10 cellular contexts compared by ENCODE assay signal in genomic region chr6:149449831-149450678, GRCh38. TPM values are rescaled to one million over a fixed set of nuclear protein-coding genes. Genes with fewer than 3 reads are reported as not detected.
DNase-seq lines count a peak whose midpoint lies in the region; ATAC-seq and TF ChIP-seq lines count a peak whose summit lies in the region.
"Had no signal": no experiment of that assay in that cellular context is flagged by ENCODE, and none has a peak within 500 bp of the region (broad histone marks: within the 10 kb centered on the region; RNA-seq: fewer than 3 reads in every experiment).

No MANE protein-coding gene starts in this region.

- no peaks in the 10 kb centered on the region for H3K27me3 Mint-ChIP-seq in CD4-positive, alpha-beta T cell
- H3K27me3 Mint-ChIP-seq in activated B cell treated with CpG ODN at 0.5 μM for 24 hours, result no peaks in the 10 kb centered on the region

- H3K36me3 ChIP-seq in parathyroid adenoma (ENCODE audit: control insufficient read depth, insufficient read depth, low read length), result no peaks in the 10 kb centered on the region
- H3K36me3 ChIP-seq: neutrophil had no signal

- H3K9ac ChIP-seq in parathyroid adenoma, result no peak overlapping the region

- POLR2A ChIA-PET in CD4-positive, alpha-beta T cell (lab: Charles Lee), result no interaction called here
- POLR2A ChIA-PET in activated B cell treated with CpG ODN at 0.5 μM for 24 hours (lab: Charles Lee), result no interaction called here

- TF ChIP-seq CTCF in CD4-positive, alpha-beta T cell (IDR thresholded peaks at IDR 0.05), result no peak
- no peak for TF ChIP-seq CTCF in activated B cell treated with CpG ODN at 0.5 μM for 24 hours (IDR thresholded peaks at IDR 0.05)
- no peak for TF ChIP-seq CTCF in parathyroid adenoma (IDR thresholded peaks at IDR 0.05)

- peaks cover 16% of the 10 kb centered on the region for H3K4me1 ChIP-seq in parathyroid adenoma

- H3K4me3 ChIP-seq in iPS-11a (ENCODE audit: low read depth, low read length) (peak overlapping the region; percentile 28), parathyroid adenoma (ENCODE audit: low read depth, low read length) (peak overlapping the region; percentile 22)

- peaks cover 35% of the 10 kb centered on the region for H3K36me3 Mint-ChIP-seq in CD4-positive, alpha-beta T cell (ENCODE audit: low read depth)
- peaks cover 71% of the 10 kb centered on the region for H3K36me3 Mint-ChIP-seq in activated B cell treated with CpG ODN at 0.5 μM for 24 hours (ENCODE audit: low read depth)

- ATAC-seq in CD4-positive, alpha-beta T cell (ENCODE audit: poor library complexity), result peak; percentile 28
- no peak for ATAC-seq in activated B cell treated with CpG ODN at 0.5 μM for 24 hours (ENCODE audit: low read depth)

- H3K4me1 Mint-ChIP-seq in CD4-positive, alpha-beta T cell (ENCODE audit: low read depth), result no peaks in the 10 kb centered on the region
- H3K4me1 Mint-ChIP-seq in activated B cell treated with CpG ODN at 0.5 μM for 24 hours, result peaks cover 13% of the 10 kb centered on the region

- no peak for DNase-seq in CD4-positive, alpha-beta T cell
- DNase-seq in activated B cell treated with CpG ODN at 0.5 μM for 24 hours, result no peak
- DNase-seq in cortex of kidney (lab: John Stamatoyannopoulos, UW), result no peak
- DNase-seq in SIG-M5 (lab: John Stamatoyannopoulos, UW), result no peak
- DNase-seq in CD1c-positive myeloid dendritic cell (ENCODE audit: extremely low spot score), result no peak
- DNase-seq in globus pallidus (ENCODE audit: low spot score), result no peak
- DNase-seq: activated naive CD4-positive, alpha-beta T cell treated with anti-CD3 and anti-CD28 coated beads, Interleukin-2, amount 50 U/mL, for 16 hours had no signal

- peak overlapping the region; percentile 15 for H3K4me3 Mint-ChIP-seq in CD4-positive, alpha-beta T cell
- no peak overlapping the region for H3K4me3 Mint-ChIP-seq in activated B cell treated with CpG ODN at 0.5 μM for 24 hours

- H3K27me3 ChIP-seq in CD4-positive, alpha-beta T cell (ENCODE audit: control insufficient read depth, insufficient read depth, low read length), result no peaks in the 10 kb centered on the region
- no peaks in the 10 kb centered on the region for H3K27me3 ChIP-seq in parathyroid adenoma (ENCODE audit: control insufficient read depth, insufficient read depth, low read length)

- H3K27ac ChIP-seq in CD4-positive, alpha-beta T cell (ENCODE audit: low read depth, low read length), result no peak overlapping the region
- H3K27ac ChIP-seq in parathyroid adenoma, result no peak overlapping the region
- H3K27ac ChIP-seq: neutrophil had no signal

- peak overlapping the region; percentile 95 for H2AFZ ChIP-seq in parathyroid adenoma

- H3K9me3 ChIP-seq in CD4-positive, alpha-beta T cell (ENCODE audit: control insufficient read depth, low read length), result no peaks in the 10 kb centered on the region
- no peaks in the 10 kb centered on the region for H3K9me3 ChIP-seq in parathyroid adenoma (ENCODE audit: control insufficient read depth, low read length)
- H3K9me3 ChIP-seq: neutrophil had no signal

- H3K9me3 Mint-ChIP-seq in CD4-positive, alpha-beta T cell, result no peaks in the 10 kb centered on the region
- H3K9me3 Mint-ChIP-seq in activated B cell treated with CpG ODN at 0.5 μM for 24 hours, result no peaks in the 10 kb centered on the region

- no peaks in the 10 kb centered on the region for H3K79me2 ChIP-seq in parathyroid adenoma

- intact Hi-C loops in CD4-positive, alpha-beta T cell (cut with DNase I, micrococcal nuclease), result loop anchor here in 1 of 2 experiments (2.0 kb wide), 1 partner anchor 53 kb away; no protein-coding TSS in a partner anchor
- intact Hi-C loops in activated B cell treated with CpG ODN at 0.5 μM for 24 hours (cut with micrococcal nuclease), result loop anchor here (2.0 kb wide), 1 partner anchor 67 kb away; no protein-coding TSS in a partner anchor

- H3K27ac Mint-ChIP-seq in CD4-positive, alpha-beta T cell, result peak overlapping the region; percentile 36
- H3K27ac Mint-ChIP-seq in activated B cell treated with CpG ODN at 0.5 μM for 24 hours, result peak overlapping the region; percentile 12

- CTCF ChIA-PET in CD4-positive, alpha-beta T cell (lab: Charles Lee), result interaction anchor here (1.6 to 1.7 kb wide), 2 partner anchors 368 to 421 kb away, joined by 3 to 5 read pairs; no protein-coding TSS in a partner anchor
- CTCF ChIA-PET in activated B cell treated with CpG ODN at 0.5 μM for 24 hours (lab: Charles Lee), result interaction anchor here (0.5 kb wide), 1 partner anchor 18 kb away, joined by 3 read pairs; no protein-coding TSS in a partner anchor

- H3K4me2 ChIP-seq in parathyroid adenoma (ENCODE audit: low read length), result peak overlapping the region; percentile 59

RNA-seq across cellular contexts. Expression of gene ZC3H12D, which starts 34.8 kb away (rescaled TPM):
- 10 to 100 TPM; 70.2 to 71.0 TPM for total RNA-seq in CD4-positive, alpha-beta T cell
- 184 and 225 TPM in 2 replicates for total RNA-seq in activated B cell treated with CpG ODN at 0.5 μM for 24 hours

RNA-seq across cellular contexts. Expression of gene SUMO4, which starts 50.0 kb away (rescaled TPM):
- total RNA-seq in CD4-positive, alpha-beta T cell, result 1 to 10 TPM; 8.6 to 8.7 TPM
- total RNA-seq in activated B cell treated with CpG ODN at 0.5 μM for 24 hours, result 6.7 and 7.9 TPM in 2 replicates
